ENCODE assay signal across 1 cellular context in the genomic region with DNA sequence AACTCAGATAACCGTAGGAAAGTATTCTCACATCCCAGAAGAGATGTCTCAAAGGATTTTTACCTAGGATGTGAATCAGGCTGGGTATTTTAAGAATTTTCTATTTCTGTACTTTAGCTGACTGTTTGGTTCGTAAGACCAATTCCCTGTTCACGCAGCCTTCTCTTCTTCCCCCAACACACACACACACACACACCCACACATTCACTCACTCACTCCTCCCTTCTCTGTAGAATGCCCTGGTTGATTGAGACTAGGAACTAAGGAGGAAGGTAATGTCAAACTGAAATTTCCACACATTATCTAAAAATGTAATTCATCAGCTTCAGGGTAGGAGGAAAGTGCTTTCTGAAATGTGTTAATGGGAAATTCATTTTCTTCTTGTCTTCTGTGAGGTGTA.
TF ChIP-seq lines count a peak whose summit lies in the region.

No MANE protein-coding gene starts in this region.

TF ChIP-seq in HepG2, 621 proteins besides CTCF, POLR2A, EP300 and RAD21 (continued from another document):
- TF ChIP-seq, protein P1, sequence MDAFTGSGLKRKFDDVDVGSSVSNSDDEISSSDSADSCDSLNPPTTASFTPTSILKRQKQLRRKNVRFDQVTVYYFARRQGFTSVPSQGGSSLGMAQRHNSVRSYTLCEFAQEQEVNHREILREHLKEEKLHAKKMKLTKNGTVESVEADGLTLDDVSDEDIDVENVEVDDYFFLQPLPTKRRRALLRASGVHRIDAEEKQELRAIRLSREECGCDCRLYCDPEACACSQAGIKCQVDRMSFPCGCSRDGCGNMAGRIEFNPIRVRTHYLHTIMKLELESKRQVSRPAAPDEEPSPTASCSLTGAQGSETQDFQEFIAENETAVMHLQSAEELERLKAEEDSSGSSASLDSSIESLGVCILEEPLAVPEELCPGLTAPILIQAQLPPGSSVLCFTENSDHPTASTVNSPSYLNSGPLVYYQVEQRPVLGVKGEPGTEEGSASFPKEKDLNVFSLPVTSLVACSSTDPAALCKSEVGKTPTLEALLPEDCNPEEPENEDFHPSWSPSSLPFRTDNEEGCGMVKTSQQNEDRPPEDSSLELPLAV (CRISPR knock-in tag; conservative IDR thresholded peaks at IDR 0.05; ENCODE audit: low read depth) = no peak
- no peak for TF ChIP-seq ATRX (CRISPR knock-in tag; IDR thresholded peaks at IDR 0.05; ENCODE audit: borderline replicate concordance)
- no peak for TF ChIP-seq ETV6 (CRISPR knock-in tag; conservative IDR thresholded peaks at IDR 0.05)
- TF ChIP-seq IRF2 (CRISPR knock-in tag; IDR thresholded peaks at IDR 0.05) = no peak
- no peak for TF ChIP-seq FOXO1 (CRISPR knock-in tag; IDR thresholded peaks at IDR 0.05)
- TF ChIP-seq PCBP2 (optimal IDR thresholded peaks at IDR 0.05; ENCODE audit: low read depth, low read length, poor library complexity, severe bottlenecking) = no peak
- TF ChIP-seq MBNL3 (CRISPR knock-in tag; conservative IDR thresholded peaks at IDR 0.05) = no peak
- no peak for TF ChIP-seq BCL6 (CRISPR knock-in tag; IDR thresholded peaks at IDR 0.05)
- no peak for TF ChIP-seq NKX3-1 (CRISPR knock-in tag; IDR thresholded peaks at IDR 0.05)
- TF ChIP-seq ZNF253 (CRISPR knock-in tag; IDR thresholded peaks at IDR 0.05; ENCODE audit: borderline replicate concordance) = no peak
